Comparison of ENCODE assay signal across 1 cellular context in the genomic region with DNA sequence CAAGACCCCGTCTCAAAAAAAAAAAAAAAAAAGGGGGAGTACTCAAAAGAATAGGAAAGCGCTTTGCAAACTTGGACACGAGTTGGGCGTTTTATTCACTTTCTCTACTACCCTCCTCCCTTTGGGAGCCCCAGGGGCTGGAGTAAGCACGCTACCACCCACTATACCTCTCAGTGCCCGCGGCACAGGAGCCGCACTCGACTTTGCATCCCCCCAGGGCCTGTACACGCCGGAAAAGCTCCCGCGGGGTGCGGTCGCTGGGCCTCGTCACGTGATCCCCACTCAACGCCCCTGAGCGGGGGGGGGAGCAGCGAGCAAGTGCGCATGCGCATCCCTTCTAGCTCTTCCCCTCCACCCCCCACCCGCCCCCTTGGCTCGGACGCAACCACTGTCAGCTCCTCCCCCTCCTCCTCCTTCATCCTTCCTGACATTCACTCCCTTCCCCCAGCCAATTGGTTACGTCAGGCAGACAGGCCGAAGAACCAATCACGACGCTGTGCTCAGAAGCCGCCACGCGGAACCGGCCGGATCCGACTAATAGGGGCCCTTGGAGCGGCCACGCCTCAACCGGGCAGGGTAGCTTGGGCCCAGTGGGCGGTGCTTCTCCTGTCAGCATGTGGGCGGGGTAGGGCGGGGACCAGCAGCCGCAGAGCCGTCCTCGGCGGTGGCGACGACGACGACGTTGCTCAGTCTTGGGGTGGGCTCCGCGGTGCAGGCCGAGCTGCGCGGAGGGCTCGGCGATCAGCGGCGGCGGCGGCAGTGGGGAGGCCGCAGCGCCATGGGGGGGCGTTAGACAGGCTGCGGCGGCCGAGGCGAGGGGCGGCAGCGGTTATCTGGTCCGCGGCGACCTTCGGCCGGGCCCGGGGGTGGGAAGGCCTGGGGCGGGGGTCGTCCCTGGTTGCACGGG.
TF ChIP-seq lines count a peak whose summit lies in the region.

A gene with protein sequence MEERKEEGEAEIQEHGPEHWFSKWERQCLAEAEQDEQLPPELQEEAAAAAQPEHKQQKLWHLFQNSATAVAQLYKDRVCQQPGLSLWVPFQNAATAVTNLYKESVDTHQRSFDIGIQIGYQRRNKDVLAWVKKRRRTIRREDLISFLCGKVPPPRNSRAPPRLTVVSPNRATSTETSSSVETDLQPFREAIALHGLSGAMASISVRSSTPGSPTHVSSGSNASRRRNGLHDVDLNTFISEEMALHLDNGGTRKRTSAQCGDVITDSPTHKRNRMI (plus strand): TSS at position 685 of the 907 bp plus-strand sequence. CDS start 401 bp downstream, outside the sequence.

TF ChIP-seq in HEK293, 187 proteins besides CTCF, POLR2A, EP300 and RAD21 (continued from another document and continues in another):
- TF ChIP-seq, protein P1, sequence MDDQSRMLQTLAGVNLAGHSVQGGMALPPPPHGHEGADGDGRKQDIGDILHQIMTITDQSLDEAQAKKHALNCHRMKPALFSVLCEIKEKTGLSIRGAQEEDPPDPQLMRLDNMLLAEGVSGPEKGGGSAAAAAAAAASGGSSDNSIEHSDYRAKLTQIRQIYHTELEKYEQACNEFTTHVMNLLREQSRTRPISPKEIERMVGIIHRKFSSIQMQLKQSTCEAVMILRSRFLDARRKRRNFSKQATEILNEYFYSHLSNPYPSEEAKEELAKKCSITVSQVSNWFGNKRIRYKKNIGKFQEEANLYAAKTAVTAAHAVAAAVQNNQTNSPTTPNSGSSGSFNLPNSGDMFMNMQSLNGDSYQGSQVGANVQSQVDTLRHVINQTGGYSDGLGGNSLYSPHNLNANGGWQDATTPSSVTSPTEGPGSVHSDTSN (CRISPR knock-in tag; IDR thresholded peaks at IDR 0.05): peak; percentile 86; the same call in 1 of the 2 replicates
- TF ChIP-seq, protein P2, sequence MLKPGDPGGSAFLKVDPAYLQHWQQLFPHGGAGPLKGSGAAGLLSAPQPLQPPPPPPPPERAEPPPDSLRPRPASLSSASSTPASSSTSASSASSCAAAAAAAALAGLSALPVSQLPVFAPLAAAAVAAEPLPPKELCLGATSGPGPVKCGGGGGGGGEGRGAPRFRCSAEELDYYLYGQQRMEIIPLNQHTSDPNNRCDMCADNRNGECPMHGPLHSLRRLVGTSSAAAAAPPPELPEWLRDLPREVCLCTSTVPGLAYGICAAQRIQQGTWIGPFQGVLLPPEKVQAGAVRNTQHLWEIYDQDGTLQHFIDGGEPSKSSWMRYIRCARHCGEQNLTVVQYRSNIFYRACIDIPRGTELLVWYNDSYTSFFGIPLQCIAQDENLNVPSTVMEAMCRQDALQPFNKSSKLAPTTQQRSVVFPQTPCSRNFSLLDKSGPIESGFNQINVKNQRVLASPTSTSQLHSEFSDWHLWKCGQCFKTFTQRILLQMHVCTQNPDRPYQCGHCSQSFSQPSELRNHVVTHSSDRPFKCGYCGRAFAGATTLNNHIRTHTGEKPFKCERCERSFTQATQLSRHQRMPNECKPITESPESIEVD (tag by site-specific recombination; IDR thresholded peaks at IDR 0.05): no peak
- TF ChIP-seq MEIS1 (CRISPR knock-in tag; IDR thresholded peaks at IDR 0.05; ENCODE audit: borderline replicate concordance) (no peak), ZNF433 (tag by site-specific recombination; IDR thresholded peaks at IDR 0.05; ENCODE audit: low read depth) (no peak), ZNF311 (tag by site-specific recombination; IDR thresholded peaks at IDR 0.05; ENCODE audit: borderline replicate concordance) (no peak), ZNF677 (tag by site-specific recombination; IDR thresholded peaks at IDR 0.05) (no peak), OVOL3 (tag by site-specific recombination; IDR thresholded peaks at IDR 0.05) (no peak), SP3 (tag by site-specific recombination; IDR thresholded peaks at IDR 0.05) (peak; percentile 98), ZBTB17 (tag by site-specific recombination; IDR thresholded peaks at IDR 0.05) (peak; percentile 50; the same call in 1 of the 2 replicates), ZNF114 (tag by site-specific recombination; IDR thresholded peaks at IDR 0.05) (no peak), ZNF571 (tag by site-specific recombination; IDR thresholded peaks at IDR 0.05) (no peak), RBAK (tag by site-specific recombination; IDR thresholded peaks at IDR 0.05) (no peak), ZNF843 (tag by site-specific recombination; IDR thresholded peaks at IDR 0.05) (0 out of 2 replicates have a peak, but pooled peaks have one; percentile 40), ZNF544 (tag by site-specific recombination; IDR thresholded peaks at IDR 0.05) (no peak), ZNF623 (tag by site-specific recombination; IDR thresholded peaks at IDR 0.05) (no peak), KLF7 (tag by site-specific recombination; IDR thresholded peaks at IDR 0.05; ENCODE audit: borderline replicate concordance) (peak; percentile 93), ZNF747 (tag by site-specific recombination; IDR thresholded peaks at IDR 0.05) (no peak), ZEB2 (tag by site-specific recombination; IDR thresholded peaks at IDR 0.05) (no peak), ZNF610 (tag by site-specific recombination; IDR thresholded peaks at IDR 0.05; ENCODE audit: borderline replicate concordance) (0 out of 2 replicates have a peak, but pooled peaks have one; percentile 41), KLF9 (tag by site-specific recombination; IDR thresholded peaks at IDR 0.05; ENCODE audit: low read depth) (peak; percentile 84), ZNF19 (tag by site-specific recombination; IDR thresholded peaks at IDR 0.05; ENCODE audit: low read depth) (no peak), OSR2 (tag by site-specific recombination; IDR thresholded peaks at IDR 0.05) (peak; percentile 69), ZNF341 (tag by site-specific recombination; IDR thresholded peaks at IDR 0.05; ENCODE audit: low read depth) (peak; percentile 98), KLF10 (tag by site-specific recombination; IDR thresholded peaks at IDR 0.05) (peak; percentile 97), ZFHX2 (tag by site-specific recombination; conservative IDR thresholded peaks at IDR 0.05) (peak; percentile 80), ZNF501 (tag by site-specific recombination; IDR thresholded peaks at IDR 0.05) (0 out of 2 replicates have a peak, but pooled peaks have one; percentile 16), HOXD13 (CRISPR knock-in tag; IDR thresholded peaks at IDR 0.05; ENCODE audit: borderline replicate concordance) (no peak), ZNF837 (tag by site-specific recombination; IDR thresholded peaks at IDR 0.05) (no peak), GLIS2 (tag by site-specific recombination; IDR thresholded peaks at IDR 0.05) (peak; percentile 79)
- TF ChIP-seq, protein P3, sequence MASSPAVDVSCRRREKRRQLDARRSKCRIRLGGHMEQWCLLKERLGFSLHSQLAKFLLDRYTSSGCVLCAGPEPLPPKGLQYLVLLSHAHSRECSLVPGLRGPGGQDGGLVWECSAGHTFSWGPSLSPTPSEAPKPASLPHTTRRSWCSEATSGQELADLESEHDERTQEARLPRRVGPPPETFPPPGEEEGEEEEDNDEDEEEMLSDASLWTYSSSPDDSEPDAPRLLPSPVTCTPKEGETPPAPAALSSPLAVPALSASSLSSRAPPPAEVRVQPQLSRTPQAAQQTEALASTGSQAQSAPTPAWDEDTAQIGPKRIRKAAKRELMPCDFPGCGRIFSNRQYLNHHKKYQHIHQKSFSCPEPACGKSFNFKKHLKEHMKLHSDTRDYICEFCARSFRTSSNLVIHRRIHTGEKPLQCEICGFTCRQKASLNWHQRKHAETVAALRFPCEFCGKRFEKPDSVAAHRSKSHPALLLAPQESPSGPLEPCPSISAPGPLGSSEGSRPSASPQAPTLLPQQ (tag by site-specific recombination; IDR thresholded peaks at IDR 0.05): 0 out of 2 replicates have a peak, but pooled peaks have one; percentile 22
- TF ChIP-seq, protein P4, sequence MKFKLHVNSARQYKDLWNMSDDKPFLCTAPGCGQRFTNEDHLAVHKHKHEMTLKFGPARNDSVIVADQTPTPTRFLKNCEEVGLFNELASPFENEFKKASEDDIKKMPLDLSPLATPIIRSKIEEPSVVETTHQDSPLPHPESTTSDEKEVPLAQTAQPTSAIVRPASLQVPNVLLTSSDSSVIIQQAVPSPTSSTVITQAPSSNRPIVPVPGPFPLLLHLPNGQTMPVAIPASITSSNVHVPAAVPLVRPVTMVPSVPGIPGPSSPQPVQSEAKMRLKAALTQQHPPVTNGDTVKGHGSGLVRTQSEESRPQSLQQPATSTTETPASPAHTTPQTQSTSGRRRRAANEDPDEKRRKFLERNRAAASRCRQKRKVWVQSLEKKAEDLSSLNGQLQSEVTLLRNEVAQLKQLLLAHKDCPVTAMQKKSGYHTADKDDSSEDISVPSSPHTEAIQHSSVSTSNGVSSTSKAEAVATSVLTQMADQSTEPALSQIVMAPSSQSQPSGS (tag by site-specific recombination; IDR thresholded peaks at IDR 0.05; ENCODE audit: low read depth): peak; percentile 86
- TF ChIP-seq, protein P5, sequence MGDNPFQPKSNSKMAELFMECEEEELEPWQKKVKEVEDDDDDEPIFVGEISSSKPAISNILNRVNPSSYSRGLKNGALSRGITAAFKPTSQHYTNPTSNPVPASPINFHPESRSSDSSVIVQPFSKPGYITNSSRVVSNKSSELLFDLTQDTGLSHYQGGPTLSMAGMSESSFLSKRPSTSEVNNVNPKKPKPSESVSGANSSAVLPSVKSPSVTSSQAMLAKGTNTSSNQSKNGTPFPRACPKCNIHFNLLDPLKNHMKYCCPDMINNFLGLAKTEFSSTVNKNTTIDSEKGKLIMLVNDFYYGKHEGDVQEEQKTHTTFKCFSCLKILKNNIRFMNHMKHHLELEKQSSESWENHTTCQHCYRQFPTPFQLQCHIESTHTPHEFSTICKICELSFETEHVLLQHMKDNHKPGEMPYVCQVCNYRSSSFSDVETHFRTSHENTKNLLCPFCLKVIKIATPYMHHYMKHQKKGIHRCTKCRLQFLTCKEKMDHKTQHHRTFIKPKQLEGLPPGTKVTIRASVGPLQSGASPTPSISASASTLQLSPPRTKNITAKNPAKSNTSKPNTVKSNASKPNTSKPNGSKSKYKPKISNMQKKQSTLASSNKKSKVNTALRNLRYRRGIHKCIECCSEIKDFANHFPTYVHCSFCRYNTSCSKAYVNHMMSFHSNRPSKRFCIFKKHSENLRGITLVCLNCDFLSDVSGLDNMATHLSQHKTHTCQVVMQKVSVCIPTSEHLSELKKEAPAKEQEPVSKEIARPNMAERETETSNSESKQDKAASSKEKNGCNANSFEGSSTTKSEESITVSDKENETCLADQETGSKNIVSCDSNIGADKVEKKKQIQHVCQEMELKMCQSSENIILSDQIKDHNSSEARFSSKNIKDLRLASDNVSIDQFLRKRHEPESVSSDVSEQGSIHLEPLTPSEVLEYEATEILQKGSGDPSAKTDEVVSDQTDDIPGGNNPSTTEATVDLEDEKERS (tag by site-specific recombination; IDR thresholded peaks at IDR 0.05): no peak
- TF ChIP-seq, protein P6, sequence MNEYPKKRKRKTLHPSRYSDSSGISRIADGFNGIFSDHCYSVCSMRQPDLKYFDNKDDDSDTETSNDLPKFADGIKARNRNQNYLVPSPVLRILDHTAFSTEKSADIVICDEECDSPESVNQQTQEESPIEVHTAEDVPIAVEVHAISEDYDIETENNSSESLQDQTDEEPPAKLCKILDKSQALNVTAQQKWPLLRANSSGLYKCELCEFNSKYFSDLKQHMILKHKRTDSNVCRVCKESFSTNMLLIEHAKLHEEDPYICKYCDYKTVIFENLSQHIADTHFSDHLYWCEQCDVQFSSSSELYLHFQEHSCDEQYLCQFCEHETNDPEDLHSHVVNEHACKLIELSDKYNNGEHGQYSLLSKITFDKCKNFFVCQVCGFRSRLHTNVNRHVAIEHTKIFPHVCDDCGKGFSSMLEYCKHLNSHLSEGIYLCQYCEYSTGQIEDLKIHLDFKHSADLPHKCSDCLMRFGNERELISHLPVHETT (tag by site-specific recombination; IDR thresholded peaks at IDR 0.05): no peak
- TF ChIP-seq, protein P7, sequence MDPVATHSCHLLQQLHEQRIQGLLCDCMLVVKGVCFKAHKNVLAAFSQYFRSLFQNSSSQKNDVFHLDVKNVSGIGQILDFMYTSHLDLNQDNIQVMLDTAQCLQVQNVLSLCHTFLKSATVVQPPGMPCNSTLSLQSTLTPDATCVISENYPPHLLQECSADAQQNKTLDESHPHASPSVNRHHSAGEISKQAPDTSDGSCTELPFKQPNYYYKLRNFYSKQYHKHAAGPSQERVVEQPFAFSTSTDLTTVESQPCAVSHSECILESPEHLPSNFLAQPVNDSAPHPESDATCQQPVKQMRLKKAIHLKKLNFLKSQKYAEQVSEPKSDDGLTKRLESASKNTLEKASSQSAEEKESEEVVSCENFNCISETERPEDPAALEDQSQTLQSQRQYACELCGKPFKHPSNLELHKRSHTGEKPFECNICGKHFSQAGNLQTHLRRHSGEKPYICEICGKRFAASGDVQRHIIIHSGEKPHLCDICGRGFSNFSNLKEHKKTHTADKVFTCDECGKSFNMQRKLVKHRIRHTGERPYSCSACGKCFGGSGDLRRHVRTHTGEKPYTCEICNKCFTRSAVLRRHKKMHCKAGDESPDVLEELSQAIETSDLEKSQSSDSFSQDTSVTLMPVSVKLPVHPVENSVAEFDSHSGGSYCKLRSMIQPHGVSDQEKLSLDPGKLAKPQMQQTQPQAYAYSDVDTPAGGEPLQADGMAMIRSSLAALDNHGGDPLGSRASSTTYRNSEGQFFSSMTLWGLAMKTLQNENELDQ (tag by site-specific recombination; IDR thresholded peaks at IDR 0.05; ENCODE audit: low read depth): no peak
- TF ChIP-seq, protein P8, sequence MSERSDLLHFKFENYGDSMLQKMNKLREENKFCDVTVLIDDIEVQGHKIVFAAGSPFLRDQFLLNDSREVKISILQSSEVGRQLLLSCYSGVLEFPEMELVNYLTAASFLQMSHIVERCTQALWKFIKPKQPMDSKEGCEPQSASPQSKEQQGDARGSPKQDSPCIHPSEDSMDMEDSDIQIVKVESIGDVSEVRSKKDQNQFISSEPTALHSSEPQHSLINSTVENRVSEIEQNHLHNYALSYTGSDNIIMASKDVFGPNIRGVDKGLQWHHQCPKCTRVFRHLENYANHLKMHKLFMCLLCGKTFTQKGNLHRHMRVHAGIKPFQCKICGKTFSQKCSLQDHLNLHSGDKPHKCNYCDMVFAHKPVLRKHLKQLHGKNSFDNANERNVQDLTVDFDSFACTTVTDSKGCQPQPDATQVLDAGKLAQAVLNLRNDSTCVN (tag by site-specific recombination; optimal IDR thresholded peaks at IDR 0.05): peak; percentile 70
- TF ChIP-seq, protein P9, sequence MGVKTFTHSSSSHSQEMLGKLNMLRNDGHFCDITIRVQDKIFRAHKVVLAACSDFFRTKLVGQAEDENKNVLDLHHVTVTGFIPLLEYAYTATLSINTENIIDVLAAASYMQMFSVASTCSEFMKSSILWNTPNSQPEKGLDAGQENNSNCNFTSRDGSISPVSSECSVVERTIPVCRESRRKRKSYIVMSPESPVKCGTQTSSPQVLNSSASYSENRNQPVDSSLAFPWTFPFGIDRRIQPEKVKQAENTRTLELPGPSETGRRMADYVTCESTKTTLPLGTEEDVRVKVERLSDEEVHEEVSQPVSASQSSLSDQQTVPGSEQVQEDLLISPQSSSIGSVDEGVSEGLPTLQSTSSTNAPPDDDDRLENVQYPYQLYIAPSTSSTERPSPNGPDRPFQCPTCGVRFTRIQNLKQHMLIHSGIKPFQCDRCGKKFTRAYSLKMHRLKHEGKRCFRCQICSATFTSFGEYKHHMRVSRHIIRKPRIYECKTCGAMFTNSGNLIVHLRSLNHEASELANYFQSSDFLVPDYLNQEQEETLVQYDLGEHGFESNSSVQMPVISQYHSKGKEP (tag by site-specific recombination; IDR thresholded peaks at IDR 0.05): no peak
- TF ChIP-seq, protein P10, sequence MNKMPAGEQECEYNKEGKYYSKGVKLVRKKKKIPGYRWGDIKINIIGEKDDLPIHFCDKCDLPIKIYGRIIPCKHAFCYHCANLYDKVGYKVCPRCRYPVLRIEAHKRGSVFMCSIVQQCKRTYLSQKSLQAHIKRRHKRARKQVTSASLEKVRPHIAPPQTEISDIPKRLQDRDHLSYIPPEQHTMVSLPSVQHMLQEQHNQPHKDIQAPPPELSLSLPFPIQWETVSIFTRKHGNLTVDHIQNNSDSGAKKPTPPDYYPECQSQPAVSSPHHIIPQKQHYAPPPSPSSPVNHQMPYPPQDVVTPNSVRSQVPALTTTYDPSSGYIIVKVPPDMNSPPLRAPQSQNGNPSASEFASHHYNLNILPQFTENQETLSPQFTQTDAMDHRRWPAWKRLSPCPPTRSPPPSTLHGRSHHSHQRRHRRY (tag by site-specific recombination; IDR thresholded peaks at IDR 0.05): no peak
